Comparison of ENCODE assay signal across 24 cellular contexts in genomic region chr3:22378869-22379268, GRCh38.
"Had no signal": no experiment of that assay in that cellular context is flagged by ENCODE, and none has a peak within 500 bp of the region (broad histone marks: within the 10 kb centered on the region; RNA-seq: fewer than 3 reads in every experiment).

No MANE protein-coding gene starts in this region.

- H3K27me3 ChIP-seq: colonic mucosa, esophagus muscularis mucosa, gastroesophageal sphincter had no signal

- H3K27ac ChIP-seq: colonic mucosa, coronary artery, dorsolateral prefrontal cortex, epithelial cell of prostate, esophagus muscularis mucosa, esophagus squamous epithelium, foreskin keratinocyte, gastrocnemius medialis, gastroesophageal sphincter, heart left ventricle, heart right ventricle, hepatocyte had no signal

- DNase-seq: colonic mucosa; cortex of kidney; dermis blood vessel endothelial cell; dorsolateral prefrontal cortex; effector CD4-positive, alpha-beta T cell; effector CD8-positive, alpha-beta T cell; effector memory CD4-positive, alpha-beta T cell; effector memory CD8-positive, alpha-beta T cell; endodermal cell; erythroblast; esophagus squamous epithelium; foreskin fibroblast; foreskin keratinocyte; foreskin melanocyte; gastrocnemius medialis; glutamatergic neuron; head of caudate nucleus; heart left ventricle; heart right ventricle had no signal

- H3K36me3 ChIP-seq: colonic mucosa, esophagus muscularis mucosa, esophagus squamous epithelium, gastrocnemius medialis, gastroesophageal sphincter, heart left ventricle, heart right ventricle had no signal

- H3K4me3 ChIP-seq: colonic mucosa, coronary artery, dorsolateral prefrontal cortex, esophagus muscularis mucosa, esophagus squamous epithelium, gastrocnemius medialis, gastroesophageal sphincter, heart left ventricle, heart right ventricle, hepatocyte had no signal
